1 cellular context compared by ENCODE assay signal in the genomic region with DNA sequence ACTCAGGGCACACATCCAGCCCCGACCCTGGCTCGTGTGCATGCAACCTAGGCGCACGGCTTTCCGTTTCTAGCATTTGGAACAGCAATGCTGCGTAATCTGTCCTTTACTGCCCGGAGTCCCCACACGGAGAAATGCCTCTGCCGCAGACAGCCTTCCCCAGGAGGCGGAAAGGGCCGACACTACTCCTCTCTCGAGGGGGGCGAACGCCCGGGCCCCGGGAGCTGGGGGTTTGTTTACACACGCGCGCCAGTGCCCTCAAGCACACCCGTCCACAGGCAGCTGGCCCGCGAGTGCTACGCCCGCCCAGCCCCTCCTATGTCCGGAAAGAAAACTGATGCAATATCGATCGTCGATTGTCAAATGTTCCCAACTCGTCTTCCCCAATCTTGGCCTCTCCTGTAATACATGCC.
A peak's percentile ranks its signal among the peaks of the same experiment; 100 is the strongest.
TF ChIP-seq lines count a peak whose summit lies in the region.

No MANE protein-coding gene starts in this region.

TF ChIP-seq in HEK293, 187 proteins besides CTCF, POLR2A, EP300 and RAD21 (continued from another document and continues in another):
- TF ChIP-seq ZNF148 (tag by site-specific recombination; IDR thresholded peaks at IDR 0.05; ENCODE audit: borderline replicate concordance) (no peak), ZNF23 (tag by site-specific recombination; IDR thresholded peaks at IDR 0.05; ENCODE audit: borderline replicate concordance) (no peak), RBAK (tag by site-specific recombination; IDR thresholded peaks at IDR 0.05) (no peak), ZNF24 (tag by site-specific recombination; IDR thresholded peaks at IDR 0.05) (no peak), ZNF366 (tag by site-specific recombination; conservative IDR thresholded peaks at IDR 0.05) (no peak; the same call in none of the 2 replicates), ZNF791 (tag by site-specific recombination; IDR thresholded peaks at IDR 0.05) (no peak), ZNF350 (tag by site-specific recombination; IDR thresholded peaks at IDR 0.05) (no peak), ZSCAN5A (tag by site-specific recombination; IDR thresholded peaks at IDR 0.05) (no peak), ZNF169 (tag by site-specific recombination; IDR thresholded peaks at IDR 0.05) (no peak), ZNF155 (tag by site-specific recombination; IDR thresholded peaks at IDR 0.05) (no peak), ZBTB20 (tag by site-specific recombination; IDR thresholded peaks at IDR 0.05) (peak; percentile 98), ZNF398 (tag by site-specific recombination; IDR thresholded peaks at IDR 0.05) (peak; percentile 9; the same call in 1 of the 2 replicates), ZBTB17 (tag by site-specific recombination; IDR thresholded peaks at IDR 0.05) (peak; percentile 59), ZNF704 (tag by site-specific recombination; IDR thresholded peaks at IDR 0.05) (no peak), ZNF202 (tag by site-specific recombination; IDR thresholded peaks at IDR 0.05; ENCODE audit: borderline replicate concordance) (no peak), ZFHX2 (tag by site-specific recombination; conservative IDR thresholded peaks at IDR 0.05) (no peak), KLF7 (tag by site-specific recombination; IDR thresholded peaks at IDR 0.05; ENCODE audit: borderline replicate concordance) (no peak), ZNF433 (tag by site-specific recombination; IDR thresholded peaks at IDR 0.05; ENCODE audit: low read depth) (no peak), ZNF776 (tag by site-specific recombination; IDR thresholded peaks at IDR 0.05; ENCODE audit: borderline replicate concordance) (no peak), ZSCAN16 (tag by site-specific recombination; IDR thresholded peaks at IDR 0.05) (no peak), MYNN (tag by site-specific recombination; IDR thresholded peaks at IDR 0.05; ENCODE audit: borderline replicate concordance) (no peak), ZNF341 (tag by site-specific recombination; IDR thresholded peaks at IDR 0.05; ENCODE audit: low read depth) (peak; percentile 67; the same call in 1 of the 2 replicates), KLF8 (tag by site-specific recombination; IDR thresholded peaks at IDR 0.05) (no peak; the same call in 1 of the 2 replicates), ZNF311 (tag by site-specific recombination; IDR thresholded peaks at IDR 0.05; ENCODE audit: borderline replicate concordance) (no peak), KLF17 (tag by site-specific recombination; IDR thresholded peaks at IDR 0.05) (0 out of 2 replicates have a peak, but pooled peaks have one; percentile 40), ZNF121 (tag by site-specific recombination; IDR thresholded peaks at IDR 0.05) (no peak), WT1 (tag by site-specific recombination; IDR thresholded peaks at IDR 0.05) (0 out of 2 replicates have a peak, but pooled peaks have one; percentile 1), ZSCAN23 (tag by site-specific recombination; IDR thresholded peaks at IDR 0.05) (no peak), ZNF707 (tag by site-specific recombination; IDR thresholded peaks at IDR 0.05) (no peak), MZF1 (tag by site-specific recombination; IDR thresholded peaks at IDR 0.05; ENCODE audit: borderline replicate concordance) (no peak), ZNF157 (tag by site-specific recombination; IDR thresholded peaks at IDR 0.05) (no peak)
- TF ChIP-seq, protein P1, sequence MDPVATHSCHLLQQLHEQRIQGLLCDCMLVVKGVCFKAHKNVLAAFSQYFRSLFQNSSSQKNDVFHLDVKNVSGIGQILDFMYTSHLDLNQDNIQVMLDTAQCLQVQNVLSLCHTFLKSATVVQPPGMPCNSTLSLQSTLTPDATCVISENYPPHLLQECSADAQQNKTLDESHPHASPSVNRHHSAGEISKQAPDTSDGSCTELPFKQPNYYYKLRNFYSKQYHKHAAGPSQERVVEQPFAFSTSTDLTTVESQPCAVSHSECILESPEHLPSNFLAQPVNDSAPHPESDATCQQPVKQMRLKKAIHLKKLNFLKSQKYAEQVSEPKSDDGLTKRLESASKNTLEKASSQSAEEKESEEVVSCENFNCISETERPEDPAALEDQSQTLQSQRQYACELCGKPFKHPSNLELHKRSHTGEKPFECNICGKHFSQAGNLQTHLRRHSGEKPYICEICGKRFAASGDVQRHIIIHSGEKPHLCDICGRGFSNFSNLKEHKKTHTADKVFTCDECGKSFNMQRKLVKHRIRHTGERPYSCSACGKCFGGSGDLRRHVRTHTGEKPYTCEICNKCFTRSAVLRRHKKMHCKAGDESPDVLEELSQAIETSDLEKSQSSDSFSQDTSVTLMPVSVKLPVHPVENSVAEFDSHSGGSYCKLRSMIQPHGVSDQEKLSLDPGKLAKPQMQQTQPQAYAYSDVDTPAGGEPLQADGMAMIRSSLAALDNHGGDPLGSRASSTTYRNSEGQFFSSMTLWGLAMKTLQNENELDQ (tag by site-specific recombination; IDR thresholded peaks at IDR 0.05; ENCODE audit: low read depth), result no peak
- TF ChIP-seq, protein P2, sequence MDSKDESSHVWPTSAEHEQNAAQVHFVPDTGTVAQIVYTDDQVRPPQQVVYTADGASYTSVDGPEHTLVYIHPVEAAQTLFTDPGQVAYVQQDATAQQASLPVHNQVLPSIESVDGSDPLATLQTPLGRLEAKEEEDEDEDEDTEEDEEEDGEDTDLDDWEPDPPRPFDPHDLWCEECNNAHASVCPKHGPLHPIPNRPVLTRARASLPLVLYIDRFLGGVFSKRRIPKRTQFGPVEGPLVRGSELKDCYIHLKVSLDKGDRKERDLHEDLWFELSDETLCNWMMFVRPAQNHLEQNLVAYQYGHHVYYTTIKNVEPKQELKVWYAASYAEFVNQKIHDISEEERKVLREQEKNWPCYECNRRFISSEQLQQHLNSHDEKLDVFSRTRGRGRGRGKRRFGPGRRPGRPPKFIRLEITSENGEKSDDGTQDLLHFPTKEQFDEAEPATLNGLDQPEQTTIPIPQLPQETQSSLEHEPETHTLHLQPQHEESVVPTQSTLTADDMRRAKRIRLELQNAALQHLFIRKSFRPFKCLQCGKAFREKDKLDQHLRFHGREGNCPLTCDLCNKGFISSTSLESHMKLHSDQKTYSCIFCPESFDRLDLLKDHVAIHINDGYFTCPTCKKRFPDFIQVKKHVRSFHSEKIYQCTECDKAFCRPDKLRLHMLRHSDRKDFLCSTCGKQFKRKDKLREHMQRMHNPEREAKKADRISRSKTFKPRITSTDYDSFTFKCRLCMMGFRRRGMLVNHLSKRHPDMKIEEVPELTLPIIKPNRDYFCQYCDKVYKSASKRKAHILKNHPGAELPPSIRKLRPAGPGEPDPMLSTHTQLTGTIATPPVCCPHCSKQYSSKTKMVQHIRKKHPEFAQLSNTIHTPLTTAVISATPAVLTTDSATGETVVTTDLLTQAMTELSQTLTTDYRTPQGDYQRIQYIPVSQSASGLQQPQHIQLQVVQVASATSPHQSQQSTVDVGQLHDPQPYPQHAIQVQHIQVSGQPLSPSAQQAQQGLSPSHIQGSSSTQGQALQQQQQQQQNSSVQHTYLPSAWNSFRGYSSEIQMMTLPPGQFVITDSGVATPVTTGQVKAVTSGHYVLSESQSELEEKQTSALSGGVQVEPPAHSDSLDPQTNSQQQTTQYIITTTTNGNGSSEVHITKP (tag by site-specific recombination; IDR thresholded peaks at IDR 0.05), result peak; percentile 81
- TF ChIP-seq, protein P3, sequence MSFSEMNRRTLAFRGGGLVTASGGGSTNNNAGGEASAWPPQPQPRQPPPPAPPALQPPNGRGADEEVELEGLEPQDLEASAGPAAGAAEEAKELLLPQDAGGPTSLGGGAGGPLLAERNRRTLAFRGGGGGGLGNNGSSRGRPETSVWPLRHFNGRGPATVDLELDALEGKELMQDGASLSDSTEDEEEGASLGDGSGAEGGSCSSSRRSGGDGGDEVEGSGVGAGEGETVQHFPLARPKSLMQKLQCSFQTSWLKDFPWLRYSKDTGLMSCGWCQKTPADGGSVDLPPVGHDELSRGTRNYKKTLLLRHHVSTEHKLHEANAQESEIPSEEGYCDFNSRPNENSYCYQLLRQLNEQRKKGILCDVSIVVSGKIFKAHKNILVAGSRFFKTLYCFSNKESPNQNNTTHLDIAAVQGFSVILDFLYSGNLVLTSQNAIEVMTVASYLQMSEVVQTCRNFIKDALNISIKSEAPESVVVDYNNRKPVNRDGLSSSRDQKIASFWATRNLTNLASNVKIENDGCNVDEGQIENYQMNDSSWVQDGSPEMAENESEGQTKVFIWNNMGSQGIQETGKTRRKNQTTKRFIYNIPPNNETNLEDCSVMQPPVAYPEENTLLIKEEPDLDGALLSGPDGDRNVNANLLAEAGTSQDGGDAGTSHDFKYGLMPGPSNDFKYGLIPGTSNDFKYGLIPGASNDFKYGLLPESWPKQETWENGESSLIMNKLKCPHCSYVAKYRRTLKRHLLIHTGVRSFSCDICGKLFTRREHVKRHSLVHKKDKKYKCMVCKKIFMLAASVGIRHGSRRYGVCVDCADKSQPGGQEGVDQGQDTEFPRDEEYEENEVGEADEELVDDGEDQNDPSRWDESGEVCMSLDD (tag by site-specific recombination; IDR thresholded peaks at IDR 0.05), result peak; percentile 62; the same call in 1 of the 2 replicates
- TF ChIP-seq, protein P4, sequence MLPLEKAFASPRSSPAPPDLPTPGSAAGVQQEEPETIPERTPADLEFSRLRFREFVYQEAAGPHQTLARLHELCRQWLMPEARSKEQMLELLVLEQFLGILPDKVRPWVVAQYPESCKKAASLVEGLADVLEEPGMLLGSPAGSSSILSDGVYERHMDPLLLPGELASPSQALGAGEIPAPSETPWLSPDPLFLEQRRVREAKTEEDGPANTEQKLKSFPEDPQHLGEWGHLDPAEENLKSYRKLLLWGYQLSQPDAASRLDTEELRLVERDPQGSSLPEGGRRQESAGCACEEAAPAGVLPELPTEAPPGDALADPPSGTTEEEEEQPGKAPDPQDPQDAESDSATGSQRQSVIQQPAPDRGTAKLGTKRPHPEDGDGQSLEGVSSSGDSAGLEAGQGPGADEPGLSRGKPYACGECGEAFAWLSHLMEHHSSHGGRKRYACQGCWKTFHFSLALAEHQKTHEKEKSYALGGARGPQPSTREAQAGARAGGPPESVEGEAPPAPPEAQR (tag by site-specific recombination; IDR thresholded peaks at IDR 0.05), result no peak
- TF ChIP-seq, protein P5, sequence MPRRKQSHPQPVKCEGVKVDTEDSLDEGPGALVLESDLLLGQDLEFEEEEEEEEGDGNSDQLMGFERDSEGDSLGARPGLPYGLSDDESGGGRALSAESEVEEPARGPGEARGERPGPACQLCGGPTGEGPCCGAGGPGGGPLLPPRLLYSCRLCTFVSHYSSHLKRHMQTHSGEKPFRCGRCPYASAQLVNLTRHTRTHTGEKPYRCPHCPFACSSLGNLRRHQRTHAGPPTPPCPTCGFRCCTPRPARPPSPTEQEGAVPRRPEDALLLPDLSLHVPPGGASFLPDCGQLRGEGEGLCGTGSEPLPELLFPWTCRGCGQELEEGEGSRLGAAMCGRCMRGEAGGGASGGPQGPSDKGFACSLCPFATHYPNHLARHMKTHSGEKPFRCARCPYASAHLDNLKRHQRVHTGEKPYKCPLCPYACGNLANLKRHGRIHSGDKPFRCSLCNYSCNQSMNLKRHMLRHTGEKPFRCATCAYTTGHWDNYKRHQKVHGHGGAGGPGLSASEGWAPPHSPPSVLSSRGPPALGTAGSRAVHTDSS (tag by site-specific recombination; IDR thresholded peaks at IDR 0.05), result no peak; the same call in 1 of the 2 replicates
